In genomic region chr19:10719466-10719961, GRCh38 we compare ENCODE assay signal across 8 cellular contexts. TPM values are rescaled to one million over a fixed set of nuclear protein-coding genes. Genes with fewer than 3 reads are reported as not detected.
DNase-seq lines count a peak whose midpoint lies in the region; ATAC-seq, FAIRE-seq and TF ChIP-seq lines count a peak whose summit lies in the region.

No MANE protein-coding gene starts in this region.

- DNase-seq in astrocyte (ENCODE audit: low read depth): no peak
- DNase-seq in memory B cell (ENCODE audit: low spot score in 2 of 2): no peak
- no peak for DNase-seq in NAMALWA (ENCODE audit: low spot score)
- DNase-seq in HuH-7 (ENCODE audit: low spot score): no peak
- no peak for DNase-seq in epidermal melanocyte (ENCODE audit: insufficient read length, low spot score)

- H4K20me1 ChIP-seq in KMS-11 (ENCODE audit: insufficient read depth) (peaks cover 20% of the 10 kb centered on the region), astrocyte (ENCODE audit: insufficient read depth, low read length) (peaks cover 56% of the 10 kb centered on the region)

- no peak for ATAC-seq in memory B cell (ENCODE audit: low read depth)
- no peak for ATAC-seq in HG02840 (IDR thresholded peaks at IDR 0.05; ENCODE audit: low FRiP score, unreplicated experiment)

- H3K4me1 ChIP-seq in ACC112 (ENCODE audit: control insufficient read depth, insufficient read depth, low read length, unreplicated experiment): peaks cover 4% of the 10 kb centered on the region
- peaks cover 19% of the 10 kb centered on the region for H3K4me1 ChIP-seq in KMS-11 (ENCODE audit: low read depth, poor library complexity, severe bottlenecking)
- H3K4me1 ChIP-seq in astrocyte (ENCODE audit: insufficient read depth, low read length): peaks cover 14% of the 10 kb centered on the region

- H3K36me3 Mint-ChIP-seq in astrocyte (ENCODE audit: low read depth, unreplicated experiment): peaks cover 5% of the 10 kb centered on the region
- peaks cover 4% of the 10 kb centered on the region for H3K36me3 Mint-ChIP-seq in memory B cell

- H3K27me3 Mint-ChIP-seq in astrocyte (ENCODE audit: low read depth, unreplicated experiment) (no peaks in the 10 kb centered on the region), memory B cell (no peaks in the 10 kb centered on the region)

- H3K36me3 ChIP-seq in ACC112 (ENCODE audit: insufficient read depth, low read length): no peaks in the 10 kb centered on the region; the same call in 1 of the 2 replicates
- H3K36me3 ChIP-seq in KMS-11 (ENCODE audit: insufficient read depth): no peaks in the 10 kb centered on the region
- no peaks in the 10 kb centered on the region for H3K36me3 ChIP-seq in astrocyte (ENCODE audit: insufficient read depth, low read length)

- peaks cover 8% of the 10 kb centered on the region for H3K4me1 Mint-ChIP-seq in astrocyte (ENCODE audit: low read depth, unreplicated experiment)
- peaks cover 31% of the 10 kb centered on the region for H3K4me1 Mint-ChIP-seq in memory B cell

- H3K27me3 ChIP-seq in ACC112 (ENCODE audit: insufficient read depth, low read length): no peaks in the 10 kb centered on the region
- no peaks in the 10 kb centered on the region for H3K27me3 ChIP-seq in KMS-11 (ENCODE audit: insufficient read depth, low read depth)
- H3K27me3 ChIP-seq in astrocyte (ENCODE audit: insufficient read depth, low read length): no peaks in the 10 kb centered on the region

- peak overlapping the region; percentile 98 for H3K4me3 Mint-ChIP-seq in astrocyte (ENCODE audit: unreplicated experiment)
- H3K4me3 Mint-ChIP-seq in memory B cell: peak overlapping the region; percentile 87

- H3K27ac Mint-ChIP-seq in astrocyte (ENCODE audit: unreplicated experiment): no peak overlapping the region
- H3K27ac Mint-ChIP-seq in memory B cell: peak overlapping the region; percentile 81

- peak overlapping the region; percentile 99 for H3K4me3 ChIP-seq in ACC112 (ENCODE audit: low read depth, low read length)
- H3K4me3 ChIP-seq in KMS-11 (IDR thresholded peaks at IDR 0.05; ENCODE audit: insufficient read depth, low read depth, low read length): no peak overlapping the region
- H3K4me3 ChIP-seq in astrocyte (ENCODE audit: insufficient read depth, low read depth, low read length): peak overlapping the region; percentile 84

- no peaks in the 10 kb centered on the region for H3K9me3 ChIP-seq in astrocyte (ENCODE audit: insufficient read depth, low read depth, low read length)

- no peak for FAIRE-seq in astrocyte (lab: Jason Lieb, UNC)

- H3K4me2 ChIP-seq in KMS-11 (peak overlapping the region; percentile 98), astrocyte (ENCODE audit: low read length) (peak overlapping the region; percentile 94)

- no peak overlapping the region for H2AFZ ChIP-seq in ACC112 (ENCODE audit: low read length, unreplicated experiment)
- no peak overlapping the region for H2AFZ ChIP-seq in KMS-11 (ENCODE audit: low read depth)
- H2AFZ ChIP-seq in astrocyte (ENCODE audit: low read depth, low read length): no peak overlapping the region

- H3K27ac ChIP-seq in ACC112 (ENCODE audit: low read depth, low read length): no peak overlapping the region
- H3K27ac ChIP-seq in KMS-11: no peak overlapping the region
- H3K27ac ChIP-seq in astrocyte (ENCODE audit: low read depth, low read length): no peak overlapping the region

- TF ChIP-seq CTCF in KMS-11 (conservative IDR thresholded peaks at IDR 0.05; ENCODE audit: low read depth, low read length): no peak
- no peak for TF ChIP-seq CTCF in astrocyte (IDR thresholded peaks at IDR 0.05; ENCODE audit: insufficient read depth, low read depth, low read length)

- H3K79me2 ChIP-seq in ACC112 (ENCODE audit: control insufficient read depth, insufficient read depth, low read length, unreplicated experiment): peaks cover 57% of the 10 kb centered on the region
- peaks cover 64% of the 10 kb centered on the region for H3K79me2 ChIP-seq in KMS-11 (ENCODE audit: insufficient read depth, low read depth)
- peaks cover 64% of the 10 kb centered on the region for H3K79me2 ChIP-seq in astrocyte (ENCODE audit: insufficient read depth, low read length)

- H3K9me3 Mint-ChIP-seq in astrocyte (ENCODE audit: unreplicated experiment) (no peaks in the 10 kb centered on the region), memory B cell (no peaks in the 10 kb centered on the region)

- H3K9ac ChIP-seq in KMS-11 (no peak overlapping the region; the same call in 1 of the 2 replicates), astrocyte (ENCODE audit: low read length) (peak overlapping the region; percentile 91)

RNA-seq across cellular contexts. Expression of gene DNM2, which starts 1.6 kb away (rescaled TPM):
- total RNA-seq in astrocyte: 129 TPM in 2 replicates

RNA-seq across cellular contexts. Expression of gene QTRT1, which starts 18.3 kb away (rescaled TPM):
- total RNA-seq in astrocyte: 27.3 and 27.5 TPM in 2 replicates
